Comparison of ENCODE assay signal across 8 cellular contexts in genomic region chr13:113490496-113491417, GRCh38. TPM values are rescaled to one million over a fixed set of nuclear protein-coding genes. Genes with fewer than 3 reads are reported as not detected.
A peak's percentile ranks its signal among the peaks of the same experiment; 100 is the strongest.
DNase-seq lines count a peak whose midpoint lies in the region; ATAC-seq and TF ChIP-seq lines count a peak whose summit lies in the region.

TSS of gene DCUN1D2 (minus strand) at chr13:113490711. CDS start at chr13:113490669, 42 bp downstream.

- peak within 1 kb of the TSS; percentile 66 to 96 (median 88) for H3K27ac Mint-ChIP-seq in CD14-positive monocyte
- peak within 1 kb of the TSS; percentile 89 for H3K27ac Mint-ChIP-seq in activated CD8-positive, alpha-beta T cell treated with anti-CD3 and anti-CD28 coated beads, Interleukin-2, amount 10 ng/mL, durations not matched to agents 7 days and 5 days

- intact Hi-C loops in CD14-positive monocyte (cut with micrococcal nuclease), result loop anchor here (5.0 to 10.0 kb wide), 4 partner anchors 196 to 906 kb away; partner anchors contain the start of genes LAMP1 (in 2 of the 2) and TUBGCP3 (in 1 of the 2)

- peak within 1 kb of the TSS; percentile 93 for H4K91ac ChIP-seq in mesenchymal stem cell (ENCODE audit: low read length)

- no peaks in the 10 kb centered on the region for H3K9me3 ChIP-seq in mesenchymal stem cell (ENCODE audit: control insufficient read depth, low read length)

- H3K36me3 Mint-ChIP-seq in CD14-positive monocyte, result peaks cover 21 to 34% of the 10 kb centered on the region in 2 donors
- peaks cover 15% of the 10 kb centered on the region for H3K36me3 Mint-ChIP-seq in activated CD8-positive, alpha-beta T cell treated with anti-CD3 and anti-CD28 coated beads, Interleukin-2, amount 10 ng/mL, durations not matched to agents 7 days and 5 days (ENCODE audit: low read depth)

- H3K4me1 ChIP-seq in mesenchymal stem cell (ENCODE audit: control insufficient read depth, insufficient read depth, low read depth, low read length), result peaks cover 17% of the 10 kb centered on the region

- H3K4me3 ChIP-seq in mesenchymal stem cell (ENCODE audit: insufficient read depth in 1 of 2, low read depth in 1 of 2, low read length in 2 of 2), result peak within 1 kb of the TSS; percentile 93 to 95

- no peaks in the 10 kb centered on the region for H3K27me3 ChIP-seq in mesenchymal stem cell (ENCODE audit: control insufficient read depth in 1 of 2, insufficient read depth in 1 of 2, low read length in 2 of 2)

- peak within 1 kb of the TSS; percentile 87 for H2AFZ ChIP-seq in mesenchymal stem cell (ENCODE audit: low read depth, low read length)

- peaks cover 60% of the 10 kb centered on the region for H3K4me1 Mint-ChIP-seq in CD14-positive monocyte
- H3K4me1 Mint-ChIP-seq in activated CD8-positive, alpha-beta T cell treated with anti-CD3 and anti-CD28 coated beads, Interleukin-2, amount 10 ng/mL, durations not matched to agents 7 days and 5 days (ENCODE audit: low read depth), result peaks cover 52% of the 10 kb centered on the region

- peak within 1 kb of the TSS; percentile 90 for H2BK5ac ChIP-seq in mesenchymal stem cell (ENCODE audit: low read depth, low read length, poor library complexity, severe bottlenecking)

- WGBS in mesenchymal stem cell, result under 1% methylated on average over 57 of the region's 115 CpGs

- peaks cover 6 to 27% of the 10 kb centered on the region in 2 experiments for H3K36me3 ChIP-seq in mesenchymal stem cell (ENCODE audit: control insufficient read depth in 1 of 2, insufficient read depth in 2 of 2, low read depth in 1 of 2, low read length in 2 of 2)

- no peak for TF ChIP-seq CTCF in CD14-positive monocyte (IDR thresholded peaks at IDR 0.05)

- H3K4me3 Mint-ChIP-seq in CD14-positive monocyte, result peak within 1 kb of the TSS; percentile 90 to 96
- peak within 1 kb of the TSS; percentile 92 for H3K4me3 Mint-ChIP-seq in activated CD8-positive, alpha-beta T cell treated with anti-CD3 and anti-CD28 coated beads, Interleukin-2, amount 10 ng/mL, durations not matched to agents 7 days and 5 days

- peak within 1 kb of the TSS; percentile 78 for H4K8ac ChIP-seq in mesenchymal stem cell (ENCODE audit: low read length)

- H3K79me1 ChIP-seq in mesenchymal stem cell (replicated peaks; ENCODE audit: low read length, poor library complexity, severe bottlenecking), result peaks cover 9% of the 10 kb centered on the region

- H3K14ac ChIP-seq in mesenchymal stem cell (ENCODE audit: low read length in 2 of 2), result peak within 1 kb of the TSS; percentile 83 to 92

- peaks cover 0 to 2% (median 0%) of the 10 kb centered on the region in 7 donors for H3K9me3 Mint-ChIP-seq in CD14-positive monocyte
- H3K9me3 Mint-ChIP-seq in activated CD8-positive, alpha-beta T cell treated with anti-CD3 and anti-CD28 coated beads, Interleukin-2, amount 10 ng/mL, durations not matched to agents 7 days and 5 days (ENCODE audit: insufficient read depth), result no peaks in the 10 kb centered on the region

- peak within 1 kb of the TSS; percentile 80 for H3K4me2 ChIP-seq in mesenchymal stem cell (ENCODE audit: low read length, poor library complexity, severe bottlenecking)

- DNase-seq in CD14-positive monocyte (ENCODE audit: low spot score) (peak; percentile 87), NCI-H774 (lab: John Stamatoyannopoulos, UW) (peak; percentile 98), mesenchymal stem cell (peak; percentile 94)
- DNase-seq in activated CD8-positive, alpha-beta T cell treated with anti-CD3 and anti-CD28 coated beads, Interleukin-2, amount 10 ng/mL, durations not matched to agents 7 days and 5 days, result peak; percentile 79
- peak; percentile 59 for DNase-seq in effector CD8-positive, alpha-beta T cell (lab: John Stamatoyannopoulos, UW)
- DNase-seq in stimulated activated CD8-positive, alpha-beta memory T cell treated with anti-CD3 and anti-CD28 coated beads, Interleukin-12 subunit alpha, Interleukin-12 subunit beta, amount 100 ng/mL, for 24 hours (ENCODE audit: extremely low read depth), result peak; percentile 38

- CTCF ChIA-PET in activated CD8-positive, alpha-beta T cell treated with anti-CD3 and anti-CD28 coated beads, Interleukin-2, amount 10 ng/mL, durations not matched to agents 7 days and 5 days (lab: Charles Lee), result no interaction called here

- peak; percentile 90 for ATAC-seq in GM19324 (IDR thresholded peaks at IDR 0.05; ENCODE audit: low FRiP score, unreplicated experiment)
- ATAC-seq in HG03460 (IDR thresholded peaks at IDR 0.05; ENCODE audit: unreplicated experiment), result peak; percentile 76
- ATAC-seq in activated CD8-positive, alpha-beta T cell treated with anti-CD3 and anti-CD28 coated beads, Interleukin-2, amount 10 ng/mL, durations not matched to agents 7 days and 5 days, result peak; percentile 84

- peak within 1 kb of the TSS; percentile 90 for H2BK15ac ChIP-seq in mesenchymal stem cell (ENCODE audit: low read depth, poor library complexity, severe bottlenecking)

- H3K27me3 Mint-ChIP-seq in CD14-positive monocyte (ENCODE audit: low read depth in 3 of 3), result peaks cover 0 to 1% (median 0%) of the 10 kb centered on the region in 3 donors
- H3K27me3 Mint-ChIP-seq in activated CD8-positive, alpha-beta T cell treated with anti-CD3 and anti-CD28 coated beads, Interleukin-2, amount 10 ng/mL, durations not matched to agents 7 days and 5 days (ENCODE audit: low read depth), result no peaks in the 10 kb centered on the region

- H2BK12ac ChIP-seq in mesenchymal stem cell (ENCODE audit: low read length in 2 of 2), result peak within 1 kb of the TSS in 1 of 2 experiments; percentile 49

- POLR2A ChIA-PET in activated CD8-positive, alpha-beta T cell treated with anti-CD3 and anti-CD28 coated beads, Interleukin-2, amount 10 ng/mL, durations not matched to agents 7 days and 5 days (lab: Charles Lee), result interaction anchor here (0.5 to 1.3 kb wide), 3 partner anchors 198 to 283 kb away, joined by 3 to 4 read pairs (median 3); partner anchors contain the start of gene CUL4A

- H2BK120ac ChIP-seq in mesenchymal stem cell (ENCODE audit: low read depth, low read length), result peak within 1 kb of the TSS; percentile 76

- peak within 1 kb of the TSS; percentile 82 to 91 for H3K18ac ChIP-seq in mesenchymal stem cell (ENCODE audit: low read depth in 1 of 2, low read length in 2 of 2)

- peak within 1 kb of the TSS in 1 of 2 experiments; percentile 81 for H3K23ac ChIP-seq in mesenchymal stem cell (ENCODE audit: low read length in 2 of 2)

- H3K4ac ChIP-seq in mesenchymal stem cell (ENCODE audit: low read depth in 1 of 2, low read length in 2 of 2), result peak within 1 kb of the TSS; percentile 35 to 90

- peak within 1 kb of the TSS; percentile 64 for H3K27ac ChIP-seq in mesenchymal stem cell (ENCODE audit: low read length, poor library complexity, severe bottlenecking)

- no peak within 1 kb of the TSS for H2AK5ac ChIP-seq in mesenchymal stem cell (ENCODE audit: low read length, severe bottlenecking)

- H3K9ac ChIP-seq in mesenchymal stem cell (ENCODE audit: low read length), result peak within 1 kb of the TSS; percentile 93

RNA-seq across cellular contexts. Expression of gene DCUN1D2, which starts in this region (rescaled TPM):
- 1 to 10 TPM; 3.1 to 6.1 TPM for polyA plus RNA-seq in CD14-positive monocyte
- total RNA-seq in activated CD8-positive, alpha-beta T cell treated with anti-CD3 and anti-CD28 coated beads, Interleukin-2, amount 10 ng/mL, durations not matched to agents 7 days and 5 days, result 10 to 100 TPM; 20.1 to 20.8 TPM
- 7.1 TPM for polyA plus RNA-seq in mesenchymal stem cell (2013, experiment 1 of 2)
- 6.5 TPM for polyA plus RNA-seq in mesenchymal stem cell (2013, experiment 2 of 2)

Comparison
In these comparisons a context has a peak if more than half of its experiments do, and no peak if none do; other contexts are left out.
1. Peak in every context shown above with its lines: DNase-seq, ATAC-seq, H3K4me3 ChIP-seq and H3K27ac ChIP-seq.
2. DNase-seq: peak in every context shown above with its lines; median percentile 98 in NCI-H774; 94 in mesenchymal stem cell; 87 in CD14-positive monocyte; 79 in activated CD8-positive, alpha-beta T cell treated with anti-CD3 and anti-CD28 coated beads, Interleukin-2, amount 10 ng/mL, durations not matched to agents 7 days and 5 days; 59 in effector CD8-positive, alpha-beta T cell; 38 in stimulated activated CD8-positive, alpha-beta memory T cell treated with anti-CD3 and anti-CD28 coated beads, Interleukin-12 subunit alpha, Interleukin-12 subunit beta, amount 100 ng/mL, for 24 hours.